Comparison of ENCODE assay signal across 28 cellular contexts in the genomic region with DNA sequence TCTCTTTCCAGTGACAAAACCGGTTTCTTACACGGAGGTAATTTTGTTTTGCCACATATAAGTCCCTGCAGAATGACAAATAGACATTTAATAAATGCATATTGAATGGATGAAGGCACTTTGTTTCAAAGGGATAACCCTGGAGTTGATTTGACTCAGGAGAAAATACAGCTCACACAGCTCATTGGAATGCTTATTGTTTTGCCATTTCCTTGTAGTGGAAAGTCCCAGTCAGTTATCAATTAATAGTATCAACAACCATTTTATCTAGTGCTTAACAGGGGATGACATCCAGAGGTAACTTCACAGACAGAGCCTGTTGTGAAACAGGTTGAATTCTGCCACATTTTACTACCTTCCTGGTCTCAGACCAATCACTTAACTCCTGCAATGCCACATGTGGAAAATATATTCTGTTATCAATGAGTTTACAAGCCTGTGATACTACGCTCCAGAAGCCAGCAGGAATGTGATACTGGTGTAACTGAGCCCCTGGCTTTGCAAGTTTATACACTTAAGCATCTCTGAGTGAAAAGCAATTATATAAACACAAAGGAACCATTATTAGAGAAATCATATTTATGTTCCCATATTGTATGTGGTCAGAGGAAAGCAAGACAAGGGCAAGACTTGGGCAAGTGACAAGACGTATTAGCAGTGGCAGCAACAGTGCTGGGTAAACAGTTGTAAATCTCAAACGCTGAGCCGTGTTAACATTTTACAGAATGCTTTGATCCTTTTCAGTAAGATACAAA.
A peak's percentile ranks its signal among the peaks of the same experiment; 100 is the strongest.
DNase-seq lines count a peak whose midpoint lies in the region; ATAC-seq and TF ChIP-seq lines count a peak whose summit lies in the region.
"Had no signal": no experiment of that assay in that cellular context is flagged by ENCODE, and none has a peak within 500 bp of the region (broad histone marks: within the 10 kb centered on the region; RNA-seq: fewer than 3 reads in every experiment).

No MANE protein-coding gene starts in this region.

- peaks cover 5% of the 10 kb centered on the region for H3K36me3 Mint-ChIP-seq in nephron progenitor cell (ENCODE audit: low read depth)
- no peaks in the 10 kb centered on the region for H3K36me3 Mint-ChIP-seq in natural killer cell treated with Interleukin-12 subunit alpha and Interleukin-12 subunit beta and Interleukin-15 and Interleukin-18, amount 100 ng/mL, for 72 hours
- H3K36me3 Mint-ChIP-seq in activated CD4-positive, alpha-beta T cell treated with anti-CD3 and anti-CD28 coated beads, Interleukin-2, amount 10 ng/mL, durations not matched to agents 7 days and 5 days (ENCODE audit: low read depth): peaks cover 1% of the 10 kb centered on the region
- H3K36me3 Mint-ChIP-seq: activated CD4-positive, alpha-beta memory T cell treated with anti-CD3 and anti-CD28 coated beads for 36 hours; activated naive CD8-positive, alpha-beta T cell; brain; CD14-positive monocyte had no signal

- TF ChIP-seq CTCF in epithelial cell of proximal tubule (conservative IDR thresholded peaks at IDR 0.05; ENCODE audit: low read depth, low read length): no peak
- TF ChIP-seq CTCF in nephron progenitor cell (IDR thresholded peaks at IDR 0.05): no peak

- peak overlapping the region; percentile 84 for H3K27ac ChIP-seq in BLaER1
- H3K27ac ChIP-seq: coronary artery, lower lobe of right lung, psoas muscle, thoracic aorta, WERI-Rb-1 had no signal

- peak overlapping the region; percentile 76 for H3K4me2 ChIP-seq in BLaER1

- H3K27me3 ChIP-seq in BLaER1: no peaks in the 10 kb centered on the region

- no peak for ATAC-seq in natural killer cell treated with Interleukin-12 subunit alpha and Interleukin-12 subunit beta and Interleukin-15 and Interleukin-18, amount 100 ng/mL, for 72 hours
- ATAC-seq in HG02610 (IDR thresholded peaks at IDR 0.05; ENCODE audit: unreplicated experiment): no peak
- ATAC-seq: K562; lower lobe of right lung; naive thymus-derived CD4-positive, alpha-beta T cell; psoas muscle had no signal

- peaks cover 100% of the 10 kb centered on the region for H3K4me1 ChIP-seq in BLaER1

- peaks cover 49% of the 10 kb centered on the region for H3K4me1 Mint-ChIP-seq in nephron progenitor cell
- H3K4me1 Mint-ChIP-seq in natural killer cell treated with Interleukin-12 subunit alpha and Interleukin-12 subunit beta and Interleukin-15 and Interleukin-18, amount 100 ng/mL, for 72 hours (ENCODE audit: low read depth in 2 of 2): no peaks in the 10 kb centered on the region
- H3K4me1 Mint-ChIP-seq in activated CD4-positive, alpha-beta T cell treated with anti-CD3 and anti-CD28 coated beads, Interleukin-2, amount 10 ng/mL, durations not matched to agents 7 days and 5 days: no peaks in the 10 kb centered on the region

- H3K36me3 ChIP-seq in BLaER1: no peaks in the 10 kb centered on the region
- H3K36me3 ChIP-seq: lower lobe of right lung, thoracic aorta, WERI-Rb-1 had no signal

- peak overlapping the region; percentile 91 for H3K27ac Mint-ChIP-seq in nephron progenitor cell
- H3K27ac Mint-ChIP-seq in natural killer cell treated with Interleukin-12 subunit alpha and Interleukin-12 subunit beta and Interleukin-15 and Interleukin-18, amount 100 ng/mL, for 72 hours: no peak overlapping the region
- H3K27ac Mint-ChIP-seq in activated CD4-positive, alpha-beta T cell treated with anti-CD3 and anti-CD28 coated beads, Interleukin-2, amount 10 ng/mL, durations not matched to agents 7 days and 5 days: no peak overlapping the region
- H3K27ac Mint-ChIP-seq: activated CD4-positive, alpha-beta memory T cell treated with anti-CD3 and anti-CD28 coated beads for 36 hours; activated naive CD8-positive, alpha-beta T cell; activated T-cell treated with anti-CD3 and anti-CD28 coated beads, Interleukin-2, amount 50 U/mL, for 24 hours; CD14-positive monocyte; naive thymus-derived CD4-positive, alpha-beta T cell; T-helper 1 cell treated with Interleukin-12 subunit alpha and Interleukin-12 subunit beta and Interleukin-4 antibody, amounts not matched to agents 30 μg/mL and 1 μg/mL, for 36 hours had no signal

- no peaks in the 10 kb centered on the region for H4K20me1 ChIP-seq in BLaER1

- peak; percentile 46 for DNase-seq in LoVo (ENCODE audit: low spot score)
- peak; percentile 100 for DNase-seq in epithelial cell of proximal tubule (ENCODE audit: low read depth)
- peak; percentile 13 for DNase-seq in nephron progenitor cell
- DNase-seq in iPS-NIHi7 (ENCODE audit: extremely low spot score): no peak
- no peak for DNase-seq in natural killer cell treated with Interleukin-12 subunit alpha and Interleukin-12 subunit beta and Interleukin-15 and Interleukin-18, amount 100 ng/mL, for 72 hours (ENCODE audit: low spot score)
- DNase-seq in activated CD4-positive, alpha-beta T cell treated with anti-CD3 and anti-CD28 coated beads, Interleukin-2, amount 10 ng/mL, durations not matched to agents 7 days and 5 days: no peak
- DNase-seq: activated CD4-positive, alpha-beta memory T cell treated with anti-CD3 and anti-CD28 coated beads for 36 hours; activated T-cell treated with anti-CD3 and anti-CD28 coated beads, Interleukin-2, amount 50 U/mL, for 24 hours; DMS79; foreskin melanocyte; lower lobe of right lung; naive thymus-derived CD4-positive, alpha-beta T cell; NCI-H1092 treated with DMSO at 0.1 percent for 48 hours; NCI-H2081; NCI-H510A treated with DMSO at 0.1 percent for 48 hours; psoas muscle; Right ventricle myocardium superior; stimulated activated CD4-positive, alpha-beta T cell treated with anti-CD3 and anti-CD28 coated beads, Interleukin-12 subunit alpha, Interleukin-12 subunit beta, amount 100 ng/mL, for 4 hours; WERI-Rb-1 had no signal

- H3K9me3 ChIP-seq in BLaER1: no peaks in the 10 kb centered on the region; the same call in 1 of the 2 replicates
- H3K9me3 ChIP-seq: lower lobe of right lung, psoas muscle, thoracic aorta had no signal

- H3K9me3 Mint-ChIP-seq in nephron progenitor cell: peaks cover 17% of the 10 kb centered on the region
- H3K9me3 Mint-ChIP-seq in natural killer cell treated with Interleukin-12 subunit alpha and Interleukin-12 subunit beta and Interleukin-15 and Interleukin-18, amount 100 ng/mL, for 72 hours: no peaks in the 10 kb centered on the region
- H3K9me3 Mint-ChIP-seq in activated CD4-positive, alpha-beta T cell treated with anti-CD3 and anti-CD28 coated beads, Interleukin-2, amount 10 ng/mL, durations not matched to agents 7 days and 5 days: peaks cover 7% of the 10 kb centered on the region
- H3K9me3 Mint-ChIP-seq: activated CD4-positive, alpha-beta memory T cell treated with anti-CD3 and anti-CD28 coated beads for 36 hours; activated T-cell treated with anti-CD3 and anti-CD28 coated beads, Interleukin-2, amount 50 U/mL, for 24 hours; T-helper 1 cell treated with Interleukin-12 subunit alpha and Interleukin-12 subunit beta and Interleukin-4 antibody, amounts not matched to agents 30 μg/mL and 1 μg/mL, for 36 hours had no signal

- POLR2A ChIA-PET in activated CD4-positive, alpha-beta T cell treated with anti-CD3 and anti-CD28 coated beads, Interleukin-2, amount 10 ng/mL, durations not matched to agents 7 days and 5 days (lab: Charles Lee): no interaction called here

- peak overlapping the region; percentile 62 for H3K9ac ChIP-seq in BLaER1

- H3K27me3 Mint-ChIP-seq in nephron progenitor cell (ENCODE audit: low read depth, poor library complexity): peaks cover 2% of the 10 kb centered on the region
- peaks cover 18 to 60% of the 10 kb centered on the region in 2 donors for H3K27me3 Mint-ChIP-seq in natural killer cell treated with Interleukin-12 subunit alpha and Interleukin-12 subunit beta and Interleukin-15 and Interleukin-18, amount 100 ng/mL, for 72 hours
- no peaks in the 10 kb centered on the region for H3K27me3 Mint-ChIP-seq in activated CD4-positive, alpha-beta T cell treated with anti-CD3 and anti-CD28 coated beads, Interleukin-2, amount 10 ng/mL, durations not matched to agents 7 days and 5 days
- H3K27me3 Mint-ChIP-seq: activated CD4-positive, alpha-beta memory T cell treated with anti-CD3 and anti-CD28 coated beads for 36 hours; activated naive CD8-positive, alpha-beta T cell; activated T-cell treated with anti-CD3 and anti-CD28 coated beads, Interleukin-2, amount 50 U/mL, for 24 hours; naive thymus-derived CD4-positive, alpha-beta T cell had no signal

- H3K4me3 ChIP-seq in BLaER1 (no peak overlapping the region), epithelial cell of proximal tubule (ENCODE audit: low read depth, low read length) (no peak overlapping the region)
- H3K4me3 ChIP-seq: coronary artery, K562, lower lobe of right lung, psoas muscle, thoracic aorta had no signal

- CTCF ChIA-PET in activated CD4-positive, alpha-beta T cell treated with anti-CD3 and anti-CD28 coated beads, Interleukin-2, amount 10 ng/mL, durations not matched to agents 7 days and 5 days (lab: Charles Lee): interaction anchor here (1.1 kb wide), 1 partner anchor 38 kb away, joined by 4 read pairs; no protein-coding TSS in a partner anchor

- peak overlapping the region; percentile 41 for H3K4me3 Mint-ChIP-seq in nephron progenitor cell
- no peak overlapping the region for H3K4me3 Mint-ChIP-seq in natural killer cell treated with Interleukin-12 subunit alpha and Interleukin-12 subunit beta and Interleukin-15 and Interleukin-18, amount 100 ng/mL, for 72 hours
- H3K4me3 Mint-ChIP-seq in activated CD4-positive, alpha-beta T cell treated with anti-CD3 and anti-CD28 coated beads, Interleukin-2, amount 10 ng/mL, durations not matched to agents 7 days and 5 days: no peak overlapping the region
- H3K4me3 Mint-ChIP-seq: activated CD4-positive, alpha-beta memory T cell treated with anti-CD3 and anti-CD28 coated beads for 36 hours; activated naive CD8-positive, alpha-beta T cell; activated T-cell treated with anti-CD3 and anti-CD28 coated beads, Interleukin-2, amount 50 U/mL, for 24 hours; brain; CD14-positive monocyte; naive thymus-derived CD4-positive, alpha-beta T cell; T-helper 1 cell treated with Interleukin-12 subunit alpha and Interleukin-12 subunit beta and Interleukin-4 antibody, amounts not matched to agents 30 μg/mL and 1 μg/mL, for 36 hours had no signal

Comparison
In these comparisons a context has a peak if more than half of its experiments do, and no peak if none do; other contexts are left out.
1. DNase-seq: peak in LoVo (single experiment), epithelial cell of proximal tubule (single experiment) and nephron progenitor cell (single experiment); none in iPS-NIHi7 (single experiment), natural killer cell treated with Interleukin-12 subunit alpha and Interleukin-12 subunit beta and Interleukin-15 and Interleukin-18, amount 100 ng/mL, for 72 hours (single experiment) and activated CD4-positive, alpha-beta T cell treated with anti-CD3 and anti-CD28 coated beads, Interleukin-2, amount 10 ng/mL, durations not matched to agents 7 days and 5 days (single experiment).